In the genomic region with DNA sequence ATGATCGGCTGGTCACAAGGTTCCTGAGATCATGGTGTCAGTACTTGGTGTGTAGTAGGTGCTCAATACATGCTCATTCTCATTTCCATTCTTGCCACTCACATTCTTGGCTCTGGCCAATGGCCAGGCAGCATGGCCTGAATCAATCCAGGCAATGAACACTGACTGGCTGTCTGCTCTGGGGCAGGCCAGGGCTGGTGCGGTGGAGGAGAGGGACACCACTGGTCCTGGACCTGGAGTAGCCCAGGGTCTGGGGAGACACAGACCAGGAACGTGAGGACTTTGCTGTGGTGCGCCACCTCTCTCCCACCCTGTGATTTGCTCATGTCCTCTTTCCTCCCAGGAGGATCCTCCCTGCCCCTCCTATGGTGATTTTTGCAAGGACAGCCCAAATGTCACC, we compare ENCODE assay signal across 21 cellular contexts.
DNase-seq lines count a peak whose midpoint lies in the region; ATAC-seq and TF ChIP-seq lines count a peak whose summit lies in the region.
"Had no signal": no experiment of that assay in that cellular context is flagged by ENCODE, and none has a peak within 500 bp of the region (broad histone marks: within the 10 kb centered on the region; RNA-seq: fewer than 3 reads in every experiment).

No MANE protein-coding gene starts in this region.

- H3K9ac ChIP-seq in MM.1S (ENCODE audit: low read length) (no peak overlapping the region), GM23248 (no peak overlapping the region)
- H3K9ac ChIP-seq: BLaER1 had no signal

- H3K4me2 ChIP-seq in MM.1S (ENCODE audit: low read depth, low read length) (no peak overlapping the region), GM23248 (ENCODE audit: unreplicated experiment) (no peak overlapping the region)
- H3K4me2 ChIP-seq: BLaER1 had no signal

- H3K27ac ChIP-seq in angular gyrus (ENCODE audit: low read depth, low read length) (peak overlapping the region; percentile 71), cingulate gyrus (ENCODE audit: low read depth, low read length) (peak overlapping the region; percentile 83), layer of hippocampus (ENCODE audit: low read depth, low read length) (peak overlapping the region; percentile 23), MM.1S (ENCODE audit: low read length) (no peak overlapping the region), GM23248 (no peak overlapping the region)
- H3K27ac ChIP-seq: 22Rv1, BLaER1, C4-2B had no signal

- intact Hi-C loops in Right ventricle myocardium inferior (cut with DNase I) (no loop called here), cardiac septum (cut with DNase I) (no loop called here)

- H3K4me1 ChIP-seq in MM.1S (ENCODE audit: low read length) (no peaks in the 10 kb centered on the region), GM23248 (ENCODE audit: insufficient read depth) (no peaks in the 10 kb centered on the region)
- H3K4me1 ChIP-seq: HAP-1 had no signal

- no peaks in the 10 kb centered on the region for H4K20me1 ChIP-seq in MM.1S (ENCODE audit: insufficient read depth, low read length)
- no peaks in the 10 kb centered on the region for H4K20me1 ChIP-seq in GM23248 (ENCODE audit: insufficient read depth)
- H4K20me1 ChIP-seq: BLaER1 had no signal

- H3K9me2 ChIP-seq in MM.1S (replicated peaks; ENCODE audit: insufficient read depth, low read length) = no peaks in the 10 kb centered on the region
- H3K9me2 ChIP-seq in GM23248 (ENCODE audit: insufficient read depth) = no peaks in the 10 kb centered on the region

- H3F3A ChIP-seq in MM.1S (ENCODE audit: insufficient read depth, low read length) = no peaks in the 10 kb centered on the region
- no peaks in the 10 kb centered on the region for H3F3A ChIP-seq in GM23248 (ENCODE audit: insufficient read depth)

- H3K36me3 ChIP-seq in MM.1S (replicated peaks; ENCODE audit: insufficient read depth, low read length) (no peaks in the 10 kb centered on the region), GM23248 (ENCODE audit: low read depth) (no peaks in the 10 kb centered on the region)
- H3K36me3 ChIP-seq: HAP-1 had no signal

- H2AFZ ChIP-seq in MM.1S (ENCODE audit: low read length) (no peak overlapping the region), GM23248 (no peak overlapping the region)

- ATAC-seq in Right ventricle myocardium inferior = no peak
- ATAC-seq: CD8-positive, alpha-beta T cell; GM12878 had no signal

- DNase-seq in Right ventricle myocardium inferior (ENCODE audit: missing footprints) = peak; percentile 22
- DNase-seq in cardiac septum (ENCODE audit: low spot score) = no peak
- no peak for DNase-seq in MM.1S
- no peak for DNase-seq in COLO829 (ENCODE audit: low spot score)
- no peak for DNase-seq in GM23248
- DNase-seq: CD4-positive, CD25-positive, alpha-beta regulatory T cell; CD8-positive, alpha-beta T cell; DMS 273 treated with DMSO at 0.1 percent for 48 hours; DMS79; EL; GDM1; GOT3; HFFc6 had no signal

- H3K27me3 ChIP-seq in layer of hippocampus (ENCODE audit: control insufficient read depth, insufficient read depth, low read length) = no peaks in the 10 kb centered on the region
- peaks cover 89% of the 10 kb centered on the region for H3K27me3 ChIP-seq in MM.1S (replicated peaks; ENCODE audit: insufficient read depth, low read length)
- peaks cover 16% of the 10 kb centered on the region for H3K27me3 ChIP-seq in GM23248 (replicated peaks; ENCODE audit: insufficient read depth)
- H3K27me3 ChIP-seq: BLaER1 had no signal

- H3K79me2 ChIP-seq in MM.1S (ENCODE audit: low read length) (no peaks in the 10 kb centered on the region), GM23248 (ENCODE audit: insufficient read depth) (no peaks in the 10 kb centered on the region)

- TF ChIP-seq CTCF in MM.1S (IDR thresholded peaks at IDR 0.05; ENCODE audit: low read length) = no peak

- in situ Hi-C loops in GM23248 (cut with MboI) = no loop called here

- H3K9me3 ChIP-seq in MM.1S (replicated peaks; ENCODE audit: insufficient read depth, low read length) = no peaks in the 10 kb centered on the region
- H3K9me3 ChIP-seq in GM23248 (ENCODE audit: low read depth) = no peaks in the 10 kb centered on the region
- H3K9me3 ChIP-seq: HAP-1 had no signal

- H3K4me3 ChIP-seq in MM.1S (ENCODE audit: low read length) (no peak overlapping the region), GM23248 (no peak overlapping the region)
- H3K4me3 ChIP-seq: BLaER1, GM12878, HAP-1 had no signal

- WGBS in GM23248 (ENCODE audit: low coverage in 1 of 2, low lambda C conversion rate in 2 of 2, missing lambda C conversion rate in 2 of 2), 2 experiments = 63 to 75% methylated on average over 4 of the region's 4 CpGs

Comparison
In these comparisons a context has a peak if more than half of its experiments do, and no peak if none do; other contexts are left out.
1. H3K27ac ChIP-seq: peak in angular gyrus (single experiment), cingulate gyrus (single experiment) and layer of hippocampus (single experiment); none in MM.1S (single experiment) and GM23248 (single experiment).